In genomic region chr4:184536070-184536880, GRCh38 we compare ENCODE assay signal across 9 cellular contexts.
DNase-seq lines count a peak whose midpoint lies in the region; ATAC-seq, FAIRE-seq and TF ChIP-seq lines count a peak whose summit lies in the region.
"Had no signal": no experiment of that assay in that cellular context is flagged by ENCODE, and none has a peak within 500 bp of the region (broad histone marks: within the 10 kb centered on the region; RNA-seq: fewer than 3 reads in every experiment).

No MANE protein-coding gene starts in this region.

- H3K4me1 ChIP-seq in kidney (ENCODE audit: control insufficient read depth in 1 of 2, insufficient read depth in 1 of 2, low read depth in 1 of 2, low read length in 2 of 2) = peaks cover 0 to 4% of the 10 kb centered on the region in 2 donors

- H3K9ac ChIP-seq in kidney (ENCODE audit: low read length in 2 of 2) = peak overlapping the region; percentile 92 to 96

- DNase-seq in activated CD8-positive, alpha-beta memory T cell treated with anti-CD3 and anti-CD28 coated beads, Interleukin-2, amount 10 ng/mL, durations not matched to agents 7 days and 5 days = no peak
- no peak for DNase-seq in activated CD8-positive, alpha-beta memory T cell treated with anti-CD3 and anti-CD28 coated beads for 24 hours
- no peak for DNase-seq in activated naive CD8-positive, alpha-beta T cell treated with anti-CD3 and anti-CD28 coated beads for 36 hours
- no peak for DNase-seq in kidney
- DNase-seq in NCI-H1105 (lab: John Stamatoyannopoulos, UW) = no peak
- DNase-seq in NK-92 treated with Interleukin-12 subunit alpha and Interleukin-12 subunit beta, amount 100 ng/mL, for 24 hours (lab: John Stamatoyannopoulos, UW) = no peak
- DNase-seq: DMS79 had no signal

- ATAC-seq in activated CD8-positive, alpha-beta memory T cell treated with anti-CD3 and anti-CD28 coated beads, Interleukin-2, amount 10 ng/mL, durations not matched to agents 7 days and 5 days = no peak
- no peak for ATAC-seq in GM19035 (IDR thresholded peaks at IDR 0.05; ENCODE audit: unreplicated experiment)

- no peak for TF ChIP-seq CTCF in kidney (IDR thresholded peaks at IDR 0.05; ENCODE audit: borderline replicate concordance, extremely low read depth, insufficient read depth)

- H3K27ac ChIP-seq in kidney (ENCODE audit: low read depth in 2 of 2, low read length in 2 of 2) = peak overlapping the region; percentile 94 to 97
- H3K27ac ChIP-seq in temporal lobe (ENCODE audit: low read depth, low read length) = peak overlapping the region; percentile 93

- peaks cover 2% of the 10 kb centered on the region for H3K9me3 Mint-ChIP-seq in activated CD8-positive, alpha-beta memory T cell treated with anti-CD3 and anti-CD28 coated beads, Interleukin-2, amount 10 ng/mL, durations not matched to agents 7 days and 5 days (ENCODE audit: low read depth)
- no peaks in the 10 kb centered on the region for H3K9me3 Mint-ChIP-seq in activated naive CD8-positive, alpha-beta T cell treated with anti-CD3 and anti-CD28 coated beads for 36 hours

- H3K27ac Mint-ChIP-seq in activated CD8-positive, alpha-beta memory T cell treated with anti-CD3 and anti-CD28 coated beads, Interleukin-2, amount 10 ng/mL, durations not matched to agents 7 days and 5 days = peak overlapping the region; percentile 99
- H3K27ac Mint-ChIP-seq in activated naive CD8-positive, alpha-beta T cell treated with anti-CD3 and anti-CD28 coated beads for 36 hours = peak overlapping the region; percentile 93

- H3K4me3 ChIP-seq in kidney (ENCODE audit: low read length in 2 of 2) = peak overlapping the region; percentile 68 to 91

- peak overlapping the region; percentile 90 for H3K4me3 Mint-ChIP-seq in activated CD8-positive, alpha-beta memory T cell treated with anti-CD3 and anti-CD28 coated beads, Interleukin-2, amount 10 ng/mL, durations not matched to agents 7 days and 5 days
- peak overlapping the region; percentile 94 for H3K4me3 Mint-ChIP-seq in activated naive CD8-positive, alpha-beta T cell treated with anti-CD3 and anti-CD28 coated beads for 36 hours

- CTCF ChIA-PET in activated CD8-positive, alpha-beta memory T cell treated with anti-CD3 and anti-CD28 coated beads, Interleukin-2, amount 10 ng/mL, durations not matched to agents 7 days and 5 days (lab: Charles Lee) = interaction anchor here (0.9 to 4.1 kb wide), 13 partner anchors 9 to 299 kb away, joined by 3 to 63 read pairs (median 4); partner anchors contain the start of gene IRF2

- H3K9me3 ChIP-seq in kidney (ENCODE audit: control insufficient read depth in 1 of 2, low read length in 2 of 2) = no peaks in the 10 kb centered on the region

- H3K36me3 Mint-ChIP-seq in activated CD8-positive, alpha-beta memory T cell treated with anti-CD3 and anti-CD28 coated beads, Interleukin-2, amount 10 ng/mL, durations not matched to agents 7 days and 5 days = peaks cover 10% of the 10 kb centered on the region
- peaks cover 6% of the 10 kb centered on the region for H3K36me3 Mint-ChIP-seq in activated naive CD8-positive, alpha-beta T cell treated with anti-CD3 and anti-CD28 coated beads for 36 hours

- no peak for FAIRE-seq in kidney (lab: Jason Lieb, UNC)

- H3K36me3 ChIP-seq in kidney (ENCODE audit: control insufficient read depth in 1 of 2, insufficient read depth in 2 of 2, low read length in 2 of 2) = no peaks in the 10 kb centered on the region

- peaks cover 54% of the 10 kb centered on the region for H3K4me1 Mint-ChIP-seq in activated CD8-positive, alpha-beta memory T cell treated with anti-CD3 and anti-CD28 coated beads, Interleukin-2, amount 10 ng/mL, durations not matched to agents 7 days and 5 days
- H3K4me1 Mint-ChIP-seq in activated naive CD8-positive, alpha-beta T cell treated with anti-CD3 and anti-CD28 coated beads for 36 hours = peaks cover 46% of the 10 kb centered on the region

- intact Hi-C loops in kidney (cut with DNase I) = no loop called here

- H3K27me3 Mint-ChIP-seq in activated CD8-positive, alpha-beta memory T cell treated with anti-CD3 and anti-CD28 coated beads, Interleukin-2, amount 10 ng/mL, durations not matched to agents 7 days and 5 days = no peaks in the 10 kb centered on the region
- H3K27me3 Mint-ChIP-seq in activated naive CD8-positive, alpha-beta T cell treated with anti-CD3 and anti-CD28 coated beads for 36 hours = no peaks in the 10 kb centered on the region
